In genomic region chr10:43076876-43077420, GRCh38 we compare ENCODE assay signal across 8 cellular contexts. TPM values are rescaled to one million over a fixed set of nuclear protein-coding genes. Genes with fewer than 3 reads are reported as not detected.
DNase-seq lines count a peak whose midpoint lies in the region.

Gene RET, plus strand, starts transcription at chr10:43077069. Its CDS starts 190 bp downstream, at chr10:43077259.

- H3K27me3 ChIP-seq in ectodermal cell (ENCODE audit: control insufficient read depth, insufficient read depth, low read length, poor library complexity, severe bottlenecking) (peaks cover 40% of the 10 kb centered on the region), mucosa of rectum (ENCODE audit: control insufficient read depth in 2 of 2, insufficient read depth in 2 of 2, low read length in 2 of 2) (peaks cover 3 to 13% of the 10 kb centered on the region in 2 donors)

- WGBS in ectodermal cell, 2 experiments, result 0 to 1% methylated on average over 77 to 78 of the region's 78 CpGs

- H3K4me1 ChIP-seq in ectodermal cell (ENCODE audit: control insufficient read depth, insufficient read depth, low read length) (peaks cover 4% of the 10 kb centered on the region), mucosa of rectum (ENCODE audit: control insufficient read depth in 2 of 2, insufficient read depth in 2 of 2, low read length in 2 of 2) (peaks cover 0 to 8% of the 10 kb centered on the region in 2 donors)

- H3K36me3 ChIP-seq in ectodermal cell (ENCODE audit: control insufficient read depth, insufficient read depth, low read length) (no peaks in the 10 kb centered on the region), mucosa of rectum (ENCODE audit: control insufficient read depth in 2 of 2, insufficient read depth in 2 of 2, low read length in 2 of 2) (no peaks in the 10 kb centered on the region)

- no peak within 1 kb of the TSS for H3K9ac ChIP-seq in mucosa of rectum (ENCODE audit: low read depth in 1 of 2, low read length in 2 of 2)

- H3K9me3 ChIP-seq in ectodermal cell (ENCODE audit: control insufficient read depth, low read length), result no peaks in the 10 kb centered on the region
- H3K9me3 ChIP-seq in mucosa of rectum (ENCODE audit: control insufficient read depth in 2 of 2, low read length in 2 of 2), result no peaks in the 10 kb centered on the region

- no peak within 1 kb of the TSS for H3K27ac ChIP-seq in ectodermal cell (ENCODE audit: insufficient read depth, low read depth, low read length, poor library complexity, severe bottlenecking)
- no peak within 1 kb of the TSS for H3K27ac ChIP-seq in mucosa of rectum (ENCODE audit: low read depth in 2 of 2, low read length in 2 of 2)

- DNase-seq in ELR (ENCODE audit: low read depth) (peak; percentile 20), NCI-H226 (peak; percentile 15), COLO829 (ENCODE audit: low spot score) (no peak), HCEC 1CT (no peak), CD1c-positive myeloid dendritic cell (ENCODE audit: extremely low spot score) (no peak), HK-2 (ENCODE audit: unreplicated experiment) (no peak)

- H3K4me3 ChIP-seq in ectodermal cell (ENCODE audit: insufficient read depth, low read depth, low read length) (peak within 1 kb of the TSS; percentile 52), mucosa of rectum (ENCODE audit: low read length in 2 of 2) (peak within 1 kb of the TSS; percentile 22 to 30)

RNA-seq across cellular contexts. Expression of gene RET, which starts in this region (rescaled TPM):
- 2.4 TPM for polyA plus RNA-seq in ectodermal cell (2013, experiment 1 of 4)
- 1.8 TPM for polyA plus RNA-seq in ectodermal cell (2013, experiment 2 of 4)
- polyA plus RNA-seq in ectodermal cell (2013, experiment 3 of 4), result 2.3 TPM
- polyA plus RNA-seq in ectodermal cell (2013, experiment 4 of 4), result 2.4 TPM

Comparison
In these comparisons a context has a peak if more than half of its experiments do, and no peak if none do; other contexts are left out.
1. DNase-seq: peak in ELR (single experiment) and NCI-H226 (single experiment); none in COLO829 (single experiment), HCEC 1CT (single experiment), CD1c-positive myeloid dendritic cell (single experiment) and HK-2 (single experiment).